16 cellular contexts compared by ENCODE assay signal in the genomic region with DNA sequence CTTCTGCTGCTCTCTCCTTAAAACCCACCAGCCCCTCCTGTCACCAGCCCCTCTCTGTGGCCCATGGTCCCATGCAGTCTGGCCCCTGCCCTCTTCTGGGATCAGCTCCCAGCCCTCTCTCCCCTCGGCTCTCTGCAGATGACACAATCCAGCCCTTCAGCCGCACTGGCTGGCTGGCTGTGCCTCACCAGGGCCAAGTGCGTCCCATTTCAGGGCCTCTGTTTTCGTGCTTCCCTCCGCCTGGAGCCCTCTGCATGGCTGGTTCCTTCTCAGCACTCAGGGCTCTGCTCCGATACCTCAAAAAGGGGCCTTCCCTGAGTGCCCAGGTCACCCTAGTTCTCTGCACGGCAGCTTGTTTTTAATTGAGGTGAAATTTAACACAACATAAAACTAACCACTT.
DNase-seq lines count a peak whose midpoint lies in the region; ATAC-seq and TF ChIP-seq lines count a peak whose summit lies in the region.
"Had no signal": no experiment of that assay in that cellular context is flagged by ENCODE, and none has a peak within 500 bp of the region (broad histone marks: within the 10 kb centered on the region; RNA-seq: fewer than 3 reads in every experiment).

No MANE protein-coding gene starts in this region.

- no peaks in the 10 kb centered on the region for H3K9me3 Mint-ChIP-seq in activated CD4-positive, alpha-beta T cell treated with anti-CD3 and anti-CD28 coated beads, Interleukin-2, amount 10 ng/mL, durations not matched to agents 24 days and 14 days
- H3K9me3 Mint-ChIP-seq in dendritic cell treated with granulocyte-macrophage colony-stimulating factor and Interleukin-4, amounts not matched to agents 40 ng/mL and 50 ng/mL, for 4 days, result no peaks in the 10 kb centered on the region
- H3K9me3 Mint-ChIP-seq in CD8-positive, alpha-beta memory T cell, result no peaks in the 10 kb centered on the region
- H3K9me3 Mint-ChIP-seq: activated naive CD4-positive, alpha-beta T cell treated with anti-CD3 and anti-CD28 coated beads for 36 hours; CD4-positive, alpha-beta memory T cell had no signal

- H3K4me1 ChIP-seq in transverse colon, result peaks cover 13 to 35% (median 18%) of the 10 kb centered on the region in 4 donors
- H3K4me1 ChIP-seq in CD8-positive, alpha-beta memory T cell (ENCODE audit: insufficient read depth, low read length), result peaks cover 5% of the 10 kb centered on the region

- no peaks in the 10 kb centered on the region for H3K9me3 ChIP-seq in transverse colon
- H3K9me3 ChIP-seq in CD8-positive, alpha-beta memory T cell (ENCODE audit: low read length), result no peaks in the 10 kb centered on the region

- H3K36me3 ChIP-seq in transverse colon, result no peaks in the 10 kb centered on the region
- peaks cover under 1% of the 10 kb centered on the region for H3K36me3 ChIP-seq in CD8-positive, alpha-beta memory T cell (ENCODE audit: insufficient read depth, low read length)

- H3K4me1 Mint-ChIP-seq in activated CD4-positive, alpha-beta T cell treated with anti-CD3 and anti-CD28 coated beads, Interleukin-2, amount 10 ng/mL, durations not matched to agents 24 days and 14 days, result peaks cover 60% of the 10 kb centered on the region
- H3K4me1 Mint-ChIP-seq in dendritic cell treated with granulocyte-macrophage colony-stimulating factor and Interleukin-4, amounts not matched to agents 40 ng/mL and 50 ng/mL, for 4 days (ENCODE audit: low read depth), result peaks cover 99% of the 10 kb centered on the region
- peaks cover 10 to 28% (median 12%) of the 10 kb centered on the region in 3 donors for H3K4me1 Mint-ChIP-seq in CD8-positive, alpha-beta memory T cell

- H3K4me3 ChIP-seq in transverse colon, result no peak overlapping the region
- H3K4me3 ChIP-seq in CD8-positive, alpha-beta memory T cell (ENCODE audit: low read length), result no peak overlapping the region
- H3K4me3 ChIP-seq: skin epidermis had no signal

- H3K27ac Mint-ChIP-seq in activated CD4-positive, alpha-beta T cell treated with anti-CD3 and anti-CD28 coated beads, Interleukin-2, amount 10 ng/mL, durations not matched to agents 24 days and 14 days, result peak overlapping the region; percentile 81
- H3K27ac Mint-ChIP-seq in dendritic cell treated with granulocyte-macrophage colony-stimulating factor and Interleukin-4, amounts not matched to agents 40 ng/mL and 50 ng/mL, for 4 days, result peak overlapping the region; percentile 84
- no peak overlapping the region for H3K27ac Mint-ChIP-seq in CD8-positive, alpha-beta memory T cell
- H3K27ac Mint-ChIP-seq: activated naive CD4-positive, alpha-beta T cell treated with anti-CD3 and anti-CD28 coated beads for 36 hours had no signal

- peak overlapping the region in 3 of 4 donors; percentile 54 to 79 (median 74) for H3K27ac ChIP-seq in transverse colon
- no peak overlapping the region for H3K27ac ChIP-seq in CD8-positive, alpha-beta memory T cell (ENCODE audit: low read depth, low read length)
- H3K27ac ChIP-seq: skin epidermis had no signal

- H3K4me3 Mint-ChIP-seq in activated CD4-positive, alpha-beta T cell treated with anti-CD3 and anti-CD28 coated beads, Interleukin-2, amount 10 ng/mL, durations not matched to agents 24 days and 14 days, result peak overlapping the region; percentile 8
- H3K4me3 Mint-ChIP-seq in dendritic cell treated with granulocyte-macrophage colony-stimulating factor and Interleukin-4, amounts not matched to agents 40 ng/mL and 50 ng/mL, for 4 days, result no peak overlapping the region
- H3K4me3 Mint-ChIP-seq in CD8-positive, alpha-beta memory T cell, result peak overlapping the region in 1 of 7 donors; percentile 36
- H3K4me3 Mint-ChIP-seq: activated naive CD4-positive, alpha-beta T cell treated with anti-CD3 and anti-CD28 coated beads for 36 hours; CD4-positive, alpha-beta memory T cell; immature natural killer cell had no signal

- ATAC-seq in HG03045 (IDR thresholded peaks at IDR 0.05; ENCODE audit: unreplicated experiment), result no peak

- CTCF ChIA-PET in CD8-positive, alpha-beta memory T cell (lab: Charles Lee), result interaction anchor here (1.0 kb wide), 1 partner anchor 11 kb away, joined by 3 read pairs; no protein-coding TSS in a partner anchor

- no peak for TF ChIP-seq EP300 in transverse colon (IDR thresholded peaks at IDR 0.05; ENCODE audit: low read depth)

- intact Hi-C loops in activated CD4-positive, alpha-beta T cell treated with anti-CD3 and anti-CD28 coated beads, Interleukin-2, amount 10 ng/mL, durations not matched to agents 24 days and 14 days (cut with micrococcal nuclease), result no loop called here
- intact Hi-C loops in dendritic cell treated with granulocyte-macrophage colony-stimulating factor and Interleukin-4, amounts not matched to agents 40 ng/mL and 50 ng/mL, for 4 days (cut with micrococcal nuclease), result loop anchor here (10.0 kb wide), 1 partner anchor 123 kb away; a partner anchor contains a TSS
- intact Hi-C loops in transverse colon (cut with DNase I; ENCODE audit: low total_unique reads), result loop anchor here (5.0 kb wide), 1 partner anchor 34 kb away; no protein-coding TSS in a partner anchor

- no peak for DNase-seq in activated CD4-positive, alpha-beta T cell treated with anti-CD3 and anti-CD28 coated beads, Interleukin-2, amount 10 ng/mL, durations not matched to agents 24 days and 14 days
- DNase-seq in activated CD4-positive, alpha-beta T cell treated with anti-CD3 and anti-CD28 coated beads for 4 hours, result no peak
- DNase-seq in medulla oblongata (ENCODE audit: extremely low spot score), result peak; percentile 44
- DNase-seq in transverse colon, result no peak
- DNase-seq in CD8-positive, alpha-beta memory T cell, result no peak
- DNase-seq in NCI-H524 (lab: John Stamatoyannopoulos, UW), result no peak
- DNase-seq: activated naive CD4-positive, alpha-beta T cell treated with anti-CD3 and anti-CD28 coated beads for 36 hours; CD4-positive, alpha-beta memory T cell; EL; immature natural killer cell; MV-4-11; NK-92 treated with Interleukin-12 subunit alpha and Interleukin-12 subunit beta, amount 100 ng/mL, for 24 hours; stimulated activated naive CD4-positive, alpha-beta T cell treated with Interleukin-2 at 50 U/mL for 16 hours had no signal

- WGBS in transverse colon (ENCODE audit: low coverage in 1 of 2), 2 donors, result 80 to 100% methylated on average over 1 to 7 of the region's 7 CpGs

- TF ChIP-seq POLR2A in transverse colon (IDR thresholded peaks at IDR 0.05), result no peak

- POLR2A ChIA-PET in CD8-positive, alpha-beta memory T cell (lab: Charles Lee), result no interaction called here

- TF ChIP-seq CTCF in transverse colon (IDR thresholded peaks at IDR 0.05), result no peak

- in situ Hi-C loops in transverse colon (cut with MboI; ENCODE audit: low pct_ligation_motif_present in 1 of 4, low pct_unique_long_range_greater_than_20kb in 1 of 4, low sequenced_read_pairs in 3 of 4), result no loop called here

- H3K36me3 Mint-ChIP-seq in activated CD4-positive, alpha-beta T cell treated with anti-CD3 and anti-CD28 coated beads, Interleukin-2, amount 10 ng/mL, durations not matched to agents 24 days and 14 days (ENCODE audit: low read depth), result peaks cover 40% of the 10 kb centered on the region
- H3K36me3 Mint-ChIP-seq in dendritic cell treated with granulocyte-macrophage colony-stimulating factor and Interleukin-4, amounts not matched to agents 40 ng/mL and 50 ng/mL, for 4 days (ENCODE audit: low read depth), result peaks cover 48% of the 10 kb centered on the region
- peaks cover 6 to 55% (median 13%) of the 10 kb centered on the region in 3 donors for H3K36me3 Mint-ChIP-seq in CD8-positive, alpha-beta memory T cell

- no peaks in the 10 kb centered on the region for H3K27me3 ChIP-seq in transverse colon
- no peaks in the 10 kb centered on the region for H3K27me3 ChIP-seq in CD8-positive, alpha-beta memory T cell (ENCODE audit: insufficient read depth, low read length, poor library complexity, severe bottlenecking)

- H3K27me3 Mint-ChIP-seq in activated CD4-positive, alpha-beta T cell treated with anti-CD3 and anti-CD28 coated beads, Interleukin-2, amount 10 ng/mL, durations not matched to agents 24 days and 14 days, result no peaks in the 10 kb centered on the region
- H3K27me3 Mint-ChIP-seq in dendritic cell treated with granulocyte-macrophage colony-stimulating factor and Interleukin-4, amounts not matched to agents 40 ng/mL and 50 ng/mL, for 4 days, result no peaks in the 10 kb centered on the region
- H3K27me3 Mint-ChIP-seq in CD8-positive, alpha-beta memory T cell, result peaks cover 0 to 1% of the 10 kb centered on the region in 2 donors
- H3K27me3 Mint-ChIP-seq: CD4-positive, alpha-beta memory T cell had no signal

Comparison
In these comparisons a context has a peak if more than half of its experiments do, and no peak if none do; other contexts are left out.
1. H3K27ac Mint-ChIP-seq: peak in activated CD4-positive, alpha-beta T cell treated with anti-CD3 and anti-CD28 coated beads, Interleukin-2, amount 10 ng/mL, durations not matched to agents 24 days and 14 days (single experiment) and dendritic cell treated with granulocyte-macrophage colony-stimulating factor and Interleukin-4, amounts not matched to agents 40 ng/mL and 50 ng/mL, for 4 days (single experiment); none in CD8-positive, alpha-beta memory T cell (0 of 8).